Comparison of ENCODE assay signal across 8 cellular contexts in genomic region chr19:29714953-29715694, GRCh38. TPM values are rescaled to one million over a fixed set of nuclear protein-coding genes. Genes with fewer than 3 reads are reported as not detected.
A peak's percentile ranks its signal among the peaks of the same experiment; 100 is the strongest.
DNase-seq lines count a peak whose midpoint lies in the region; ATAC-seq and TF ChIP-seq lines count a peak whose summit lies in the region.

TSS of gene C19orf12 (minus strand) at chr19:29715261. CDS start at chr19:29708413, 6,848 bp downstream.

- peak within 1 kb of the TSS; percentile 96 for H2BK120ac ChIP-seq in trophoblast cell (ENCODE audit: insufficient read depth, low read length, poor library complexity)

- CTCF ChIA-PET in SK-N-SH (lab: Yijun Ruan, JAX) = interaction anchor here (1.0 to 9.5 kb wide), 17 partner anchors 8 to 162 kb away, joined by 3 to 137 read pairs (median 10); partner anchors contain the start of genes PLEKHF1 and POP4

- no peak for TF ChIP-seq EP300 in SK-N-SH (IDR thresholded peaks at IDR 0.05; ENCODE audit: borderline replicate concordance in 1 of 2, low read depth in 1 of 2, low read length in 1 of 2)

- H3K4me1 ChIP-seq in SK-N-SH (ENCODE audit: control insufficient read depth in 1 of 2, insufficient read depth in 2 of 2, low read depth in 1 of 2, low read length in 1 of 2) = peaks cover 7 to 20% of the 10 kb centered on the region in 2 experiments; a peak in 2 of 4 replicates
- H3K4me1 ChIP-seq in heart left ventricle = peaks cover 0 to 48% (median 24%) of the 10 kb centered on the region in 12 donors
- peaks cover 10% of the 10 kb centered on the region in 2 experiments for H3K4me1 ChIP-seq in trophoblast cell (ENCODE audit: control insufficient read depth in 1 of 2, insufficient read depth in 2 of 2, low read length in 2 of 2)
- peaks cover 0 to 6% of the 10 kb centered on the region in 2 donors for H3K4me1 ChIP-seq in uterus

- peaks cover 10% of the 10 kb centered on the region for H3F3A ChIP-seq in SK-N-SH (replicated peaks; ENCODE audit: insufficient read depth)

- H4K91ac ChIP-seq in trophoblast cell (ENCODE audit: low read depth, low read length) = peak within 1 kb of the TSS; percentile 99

- no peak for TF ChIP-seq RAD21 in SK-N-SH (IDR thresholded peaks at IDR 0.05; ENCODE audit: low read length)

- H4K12ac ChIP-seq in trophoblast cell (ENCODE audit: low read depth, low read length) = peak within 1 kb of the TSS; percentile 99

- H3K4ac ChIP-seq in trophoblast cell (ENCODE audit: low read depth, low read length) = peak within 1 kb of the TSS; percentile 98

- peak; percentile 56 for ATAC-seq in GM21367 (IDR thresholded peaks at IDR 0.05; ENCODE audit: unreplicated experiment)
- peak; percentile 38 to 89 (median 76) for ATAC-seq in heart left ventricle

- H2BK12ac ChIP-seq in trophoblast cell (ENCODE audit: low read length) = no peak within 1 kb of the TSS

- H3K9me2 ChIP-seq in SK-N-SH = no peaks in the 10 kb centered on the region

- H3K4me2 ChIP-seq in SK-N-SH = peak within 1 kb of the TSS; percentile 99
- H3K4me2 ChIP-seq in trophoblast cell (ENCODE audit: low read length) = peak within 1 kb of the TSS; percentile 77

- 0% methylated on average over 15 of the region's 72 CpGs for WGBS in SK-N-SH (ENCODE audit: low lambda C conversion rate)
- 0 to 3% (median 0%) methylated on average over 24 to 72 of the region's 72 CpGs for WGBS in heart left ventricle, 4 donors
- WGBS in trophoblast cell (ENCODE audit: extremely low coverage, insufficient coverage, insufficient read length) = no CpG with 5 or more reads among the region's 72 CpGs

- POLR2A ChIA-PET in SK-N-SH (lab: Yijun Ruan, JAX) = interaction anchor here (1.0 to 3.5 kb wide), 3 partner anchors 21 to 109 kb away, joined by 4 to 28 read pairs (median 15); partner anchors contain the start of genes PLEKHF1 and POP4

- peak within 1 kb of the TSS; percentile 99 for H4K8ac ChIP-seq in trophoblast cell (ENCODE audit: low read depth, low read length)

- H3K79me2 ChIP-seq in SK-N-SH (ENCODE audit: insufficient read depth) (peaks cover 54% of the 10 kb centered on the region), trophoblast cell (ENCODE audit: control insufficient read depth, insufficient read depth, low read length, poor library complexity) (peaks cover 7% of the 10 kb centered on the region)

- H4K20me1 ChIP-seq in SK-N-SH (ENCODE audit: insufficient read depth) = peaks cover 6% of the 10 kb centered on the region; the same call in 1 of the 2 replicates

- DNase-seq in DMS79 treated with DMSO at 0.1 percent for 48 hours (lab: John Stamatoyannopoulos, UW) (peak; percentile 62), HUDEP-2 (lab: John Stamatoyannopoulos, UW; ENCODE audit: unreplicated experiment in 76 of 76) (peak in 41 of 76 experiments; percentile 9 to 68 (median 40)), SK-N-SH (peak; percentile 93), heart left ventricle (peak; percentile 54 to 82 (median 72)), trophoblast cell (peak; percentile 25 to 57), uterus (peak; percentile 47 to 69)
- peak; percentile 27 for DNase-seq in activated naive CD8-positive, alpha-beta T cell treated with anti-CD3 and anti-CD28 coated beads, Interleukin-2, amount 50 U/mL, for 16 hours (ENCODE audit: low read depth, low spot score)

- H2AFZ ChIP-seq in SK-N-SH (ENCODE audit: low read depth) (peak within 1 kb of the TSS; percentile 96), trophoblast cell (ENCODE audit: insufficient read depth, low read length, poor library complexity) (peak within 1 kb of the TSS; percentile 99)

- H3K4me3 ChIP-seq in SK-N-SH (ENCODE audit: low read depth in 2 of 2, low read length in 1 of 2) (peak within 1 kb of the TSS; percentile 82 to 84), heart left ventricle (peak within 1 kb of the TSS; percentile 68 to 100 (median 91)), trophoblast cell (ENCODE audit: low read depth, low read length) (peak within 1 kb of the TSS; percentile 88), uterus (peak within 1 kb of the TSS; percentile 52 to 92)

- H3K23ac ChIP-seq in trophoblast cell (ENCODE audit: low read length) = no peak within 1 kb of the TSS

- H3K27me3 ChIP-seq in SK-N-SH (ENCODE audit: insufficient read depth) (no peaks in the 10 kb centered on the region), heart left ventricle (peaks cover 0 to 2% (median 0%) of the 10 kb centered on the region in 9 donors), trophoblast cell (ENCODE audit: insufficient read depth, low read length) (no peaks in the 10 kb centered on the region), uterus (no peaks in the 10 kb centered on the region)

- intact Hi-C loops in heart left ventricle (cut with DNase I) (loop anchor here in 9 of 10 donors (2.0 to 10.0 kb wide), 6 partner anchors 48 to 503 kb away; partner anchors contain the start of genes PLEKHF1 (in 6 of the 9) and UQCRFS1 (in 1 of the 9)), uterus (cut with DNase I; ENCODE audit: low total_unique reads) (loop anchor here (5.0 kb wide), 1 partner anchor 103 kb away; no protein-coding TSS in a partner anchor)

- H2AK5ac ChIP-seq in trophoblast cell (ENCODE audit: low read length) = peak within 1 kb of the TSS; percentile 98

- peak within 1 kb of the TSS; percentile 99 for H3K18ac ChIP-seq in trophoblast cell (ENCODE audit: low read length)

- H3K14ac ChIP-seq in trophoblast cell (ENCODE audit: low read length) = peak within 1 kb of the TSS; percentile 97

- H3K27ac ChIP-seq in SK-N-SH (ENCODE audit: low read depth in 2 of 2, low read length in 1 of 2) (peak within 1 kb of the TSS; percentile 74 to 83), heart left ventricle (peak within 1 kb of the TSS; percentile 89 to 100 (median 96)), trophoblast cell (ENCODE audit: low read depth, low read length) (peak within 1 kb of the TSS; percentile 49), uterus (peak within 1 kb of the TSS; percentile 88 to 92)

- H2BK5ac ChIP-seq in trophoblast cell (ENCODE audit: low read depth, low read length, poor library complexity) = peak within 1 kb of the TSS; percentile 92

- H3K79me1 ChIP-seq in trophoblast cell (ENCODE audit: low read length) = peaks cover 10% of the 10 kb centered on the region

- H3K9ac ChIP-seq in SK-N-SH (peak within 1 kb of the TSS; percentile 95), trophoblast cell (ENCODE audit: low read length) (peak within 1 kb of the TSS; percentile 99)

- TF ChIP-seq CTCF in SK-N-SH (IDR thresholded peaks at IDR 0.05) (no peak), heart left ventricle (IDR thresholded peaks at IDR 0.05) (no peak), uterus (IDR thresholded peaks at IDR 0.05) (no peak)

- H3K9me3 ChIP-seq in SK-N-SH (no peaks in the 10 kb centered on the region), heart left ventricle (no peaks in the 10 kb centered on the region), trophoblast cell (ENCODE audit: insufficient read depth, low read depth, low read length) (no peaks in the 10 kb centered on the region), uterus (no peaks in the 10 kb centered on the region)

- peak; percentile 47 to 84 for TF ChIP-seq POLR2A in heart left ventricle (IDR thresholded peaks at IDR 0.05)
- peak; percentile 57 to 77 for TF ChIP-seq POLR2A in uterus (IDR thresholded peaks at IDR 0.05)

- H3K36me3 ChIP-seq in SK-N-SH (replicated peaks in 1 of 2; ENCODE audit: control insufficient read depth in 1 of 2, insufficient read depth in 2 of 2, low read length in 1 of 2) (no peaks in the 10 kb centered on the region), heart left ventricle (no peaks in the 10 kb centered on the region), trophoblast cell (ENCODE audit: control insufficient read depth in 1 of 2, insufficient read depth in 2 of 2, low read length in 2 of 2) (peaks cover 0 to 4% of the 10 kb centered on the region in 2 experiments), uterus (no peaks in the 10 kb centered on the region)

TF ChIP-seq in SK-N-SH, 30 proteins besides CTCF, POLR2A, EP300 and RAD21 (continues in another document):
- TF ChIP-seq SMC3 (IDR thresholded peaks at IDR 0.05; ENCODE audit: low read depth, low read length) (no peak), JUND (IDR thresholded peaks at IDR 0.05) (no peak), NRF1 (IDR thresholded peaks at IDR 0.05; ENCODE audit: low read depth, low read length) (no peak), TAF1 (IDR thresholded peaks at IDR 0.05; ENCODE audit: borderline replicate concordance, low read depth, low read length) (no peak), IRF3 (IDR thresholded peaks at IDR 0.05; ENCODE audit: low read depth, low read length) (no peak), USF1 (IDR thresholded peaks at IDR 0.05; ENCODE audit: borderline replicate concordance, low read depth) (0 out of 2 replicates have a peak, but pooled peaks have one; percentile 16), RXRA (IDR thresholded peaks at IDR 0.05; ENCODE audit: borderline replicate concordance, low read depth) (0 out of 2 replicates have a peak, but pooled peaks have one; percentile 16), ELF1 (IDR thresholded peaks at IDR 0.05) (peak; percentile 48), MAX (IDR thresholded peaks at IDR 0.05; ENCODE audit: low read depth) (peak; percentile 79), POLR2AphosphoS5 (IDR thresholded peaks at IDR 0.05; ENCODE audit: low read depth, low read length) (peak; percentile 51), FOXJ3 (CRISPR knock-in tag; IDR thresholded peaks at IDR 0.05) (no peak)

RNA-seq across cellular contexts. Expression of gene C19orf12, which starts in this region (rescaled TPM):
- 26.4 and 30.5 TPM in 2 replicates for polyA plus RNA-seq in SK-N-SH (2012; rRNA removed)
- 25.0 and 30.1 TPM in 2 replicates for polyA plus RNA-seq in SK-N-SH (2012; cell fraction: cytosol; rRNA removed)
- 23.5 and 27.6 TPM in 2 replicates for polyA plus RNA-seq in SK-N-SH (2012; cell fraction: nucleus; rRNA removed)
- 10 to 100 TPM; 35.7 to 80.3 (median 49.2) TPM for total RNA-seq in heart left ventricle
- 10 to 100 TPM; 34.0 to 47.1 TPM for polyA plus RNA-seq in heart left ventricle
- 17.9 and 18.2 TPM in 2 replicates for polyA plus RNA-seq in trophoblast cell (2013)
- total RNA-seq in uterus = 10 to 100 TPM in 3 of 4 donors, 1 to 10 TPM in 1; 8.5 to 35.0 (median 31.5) TPM

Comparison
In these comparisons a context has a peak if more than half of its experiments do, and no peak if none do; other contexts are left out.
1. Peak in every context shown above with its lines: DNase-seq, ATAC-seq, H3K4me3 ChIP-seq and H3K27ac ChIP-seq.
2. DNase-seq: peak in every context shown above with its lines; median percentile 93 in SK-N-SH; 72 in heart left ventricle; 62 in DMS79 treated with DMSO at 0.1 percent for 48 hours; 58 in uterus; 41 in trophoblast cell; 40 in HUDEP-2; 27 in activated naive CD8-positive, alpha-beta T cell treated with anti-CD3 and anti-CD28 coated beads, Interleukin-2, amount 50 U/mL, for 16 hours.